Comparison of ENCODE assay signal across 1 cellular context in genomic region chr6:36954262-36954931, GRCh38.
TF ChIP-seq lines count a peak whose summit lies in the region.

TSS of gene PI16 (plus strand) at chr6:36954738. CDS start at chr6:36954761, 23 bp downstream.

TF ChIP-seq in H1, 55 proteins besides CTCF, POLR2A, EP300 and RAD21 (continued from another document):
- TF ChIP-seq CBX5 (IDR thresholded peaks at IDR 0.05; ENCODE audit: low read depth, low read length) (no peak), SAP30 (IDR thresholded peaks at IDR 0.05; ENCODE audit: insufficient read depth, insufficient replicate concordance, low read length) (no peak), JUN (IDR thresholded peaks at IDR 0.05; ENCODE audit: low read depth, low read length) (no peak), FOSL1 (IDR thresholded peaks at IDR 0.05; ENCODE audit: insufficient read depth, low read depth, low read length) (no peak), GABPA (IDR thresholded peaks at IDR 0.05; ENCODE audit: borderline replicate concordance, insufficient read depth, low read length) (no peak), ASH2L (IDR thresholded peaks at IDR 0.05; ENCODE audit: low read length) (no peak), POLR2AphosphoS5 (IDR thresholded peaks at IDR 0.05; ENCODE audit: low read depth, low read length) (no peak), YY1 (IDR thresholded peaks at IDR 0.05; ENCODE audit: low read depth, low read length) (no peak), E2F6 (IDR thresholded peaks at IDR 0.05) (no peak), CBX8 (IDR thresholded peaks at IDR 0.05; ENCODE audit: borderline replicate concordance, low read depth, low read length) (no peak), CEBPB (IDR thresholded peaks at IDR 0.05; ENCODE audit: low read depth, low read length) (no peak), EGR1 (IDR thresholded peaks at IDR 0.05; ENCODE audit: borderline replicate concordance, low read depth, low read length) (no peak), NRF1 (IDR thresholded peaks at IDR 0.05; ENCODE audit: low read depth, low read length) (no peak), SUZ12 (IDR thresholded peaks at IDR 0.05; ENCODE audit: low read length) (no peak), KDM4A (IDR thresholded peaks at IDR 0.05; ENCODE audit: low read depth, low read length, severe bottlenecking) (no peak), JUND (IDR thresholded peaks at IDR 0.05; ENCODE audit: low read length) (no peak)
